In the genomic region with DNA sequence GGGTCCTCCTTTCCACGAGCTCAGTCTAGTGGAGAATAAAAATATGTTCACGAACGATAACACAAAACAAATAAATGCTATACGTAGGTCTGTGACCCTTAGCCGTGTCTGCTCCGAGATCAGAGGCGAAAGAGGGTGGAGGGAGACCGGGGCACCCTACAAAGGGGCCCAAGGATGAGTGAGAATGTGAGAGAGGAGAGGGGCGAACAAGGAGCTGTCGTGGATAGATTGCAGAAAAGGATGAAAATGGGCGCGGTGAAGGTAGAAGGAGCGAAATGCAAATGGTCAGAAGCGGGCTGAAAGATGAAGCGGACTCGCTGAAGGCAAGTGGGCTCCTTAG, we compare ENCODE assay signal across 1 cellular context.
TF ChIP-seq lines count a peak whose summit lies in the region.

No MANE protein-coding gene starts in this region.

TF ChIP-seq in HCT116, 20 proteins besides CTCF, POLR2A, EP300 and RAD21 (continued from another document):
- TF ChIP-seq, protein P1, sequence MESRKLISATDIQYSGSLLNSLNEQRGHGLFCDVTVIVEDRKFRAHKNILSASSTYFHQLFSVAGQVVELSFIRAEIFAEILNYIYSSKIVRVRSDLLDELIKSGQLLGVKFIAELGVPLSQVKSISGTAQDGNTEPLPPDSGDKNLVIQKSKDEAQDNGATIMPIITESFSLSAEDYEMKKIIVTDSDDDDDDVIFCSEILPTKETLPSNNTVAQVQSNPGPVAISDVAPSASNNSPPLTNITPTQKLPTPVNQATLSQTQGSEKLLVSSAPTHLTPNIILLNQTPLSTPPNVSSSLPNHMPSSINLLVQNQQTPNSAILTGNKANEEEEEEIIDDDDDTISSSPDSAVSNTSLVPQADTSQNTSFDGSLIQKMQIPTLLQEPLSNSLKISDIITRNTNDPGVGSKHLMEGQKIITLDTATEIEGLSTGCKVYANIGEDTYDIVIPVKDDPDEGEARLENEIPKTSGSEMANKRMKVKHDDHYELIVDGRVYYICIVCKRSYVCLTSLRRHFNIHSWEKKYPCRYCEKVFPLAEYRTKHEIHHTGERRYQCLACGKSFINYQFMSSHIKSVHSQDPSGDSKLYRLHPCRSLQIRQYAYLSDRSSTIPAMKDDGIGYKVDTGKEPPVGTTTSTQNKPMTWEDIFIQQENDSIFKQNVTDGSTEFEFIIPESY (IDR thresholded peaks at IDR 0.05; ENCODE audit: extremely low read depth, insufficient replicate concordance, low read length): no peak
- TF ChIP-seq CBX3 (IDR thresholded peaks at IDR 0.05; ENCODE audit: low read depth) (no peak), JUND (IDR thresholded peaks at IDR 0.05) (no peak), ELF1 (IDR thresholded peaks at IDR 0.05; ENCODE audit: borderline replicate concordance, low read depth) (no peak), SP1 (IDR thresholded peaks at IDR 0.05; ENCODE audit: low read depth) (no peak), ZFX (IDR thresholded peaks at IDR 0.05) (no peak), FOSL1 (IDR thresholded peaks at IDR 0.05; ENCODE audit: low read depth) (no peak), YY1 (IDR thresholded peaks at IDR 0.05; ENCODE audit: extremely low read depth, insufficient replicate concordance, low read depth, low read length) (no peak), TCF7L2 (IDR thresholded peaks at IDR 0.05; ENCODE audit: borderline replicate concordance, extremely low read depth, insufficient read depth, insufficient read length) (no peak), EZH2phosphoT487 (IDR thresholded peaks at IDR 0.05; ENCODE audit: borderline replicate concordance) (no peak), SRF (IDR thresholded peaks at IDR 0.05; ENCODE audit: low read depth) (no peak), POLR2AphosphoS5 (IDR thresholded peaks at IDR 0.05; ENCODE audit: low read depth, low read length) (no peak), EZH2 (IDR thresholded peaks at IDR 0.05) (no peak), EGR1 (IDR thresholded peaks at IDR 0.05; ENCODE audit: low read depth) (no peak), CEBPB (IDR thresholded peaks at IDR 0.05; ENCODE audit: low read depth) (no peak), ZNF274 (IDR thresholded peaks at IDR 0.05; ENCODE audit: low read depth, low read length) (no peak)
- TF ChIP-seq, protein P2, sequence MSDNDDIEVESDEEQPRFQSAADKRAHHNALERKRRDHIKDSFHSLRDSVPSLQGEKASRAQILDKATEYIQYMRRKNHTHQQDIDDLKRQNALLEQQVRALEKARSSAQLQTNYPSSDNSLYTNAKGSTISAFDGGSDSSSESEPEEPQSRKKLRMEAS (IDR thresholded peaks at IDR 0.05): no peak
- TF ChIP-seq, protein P3, sequence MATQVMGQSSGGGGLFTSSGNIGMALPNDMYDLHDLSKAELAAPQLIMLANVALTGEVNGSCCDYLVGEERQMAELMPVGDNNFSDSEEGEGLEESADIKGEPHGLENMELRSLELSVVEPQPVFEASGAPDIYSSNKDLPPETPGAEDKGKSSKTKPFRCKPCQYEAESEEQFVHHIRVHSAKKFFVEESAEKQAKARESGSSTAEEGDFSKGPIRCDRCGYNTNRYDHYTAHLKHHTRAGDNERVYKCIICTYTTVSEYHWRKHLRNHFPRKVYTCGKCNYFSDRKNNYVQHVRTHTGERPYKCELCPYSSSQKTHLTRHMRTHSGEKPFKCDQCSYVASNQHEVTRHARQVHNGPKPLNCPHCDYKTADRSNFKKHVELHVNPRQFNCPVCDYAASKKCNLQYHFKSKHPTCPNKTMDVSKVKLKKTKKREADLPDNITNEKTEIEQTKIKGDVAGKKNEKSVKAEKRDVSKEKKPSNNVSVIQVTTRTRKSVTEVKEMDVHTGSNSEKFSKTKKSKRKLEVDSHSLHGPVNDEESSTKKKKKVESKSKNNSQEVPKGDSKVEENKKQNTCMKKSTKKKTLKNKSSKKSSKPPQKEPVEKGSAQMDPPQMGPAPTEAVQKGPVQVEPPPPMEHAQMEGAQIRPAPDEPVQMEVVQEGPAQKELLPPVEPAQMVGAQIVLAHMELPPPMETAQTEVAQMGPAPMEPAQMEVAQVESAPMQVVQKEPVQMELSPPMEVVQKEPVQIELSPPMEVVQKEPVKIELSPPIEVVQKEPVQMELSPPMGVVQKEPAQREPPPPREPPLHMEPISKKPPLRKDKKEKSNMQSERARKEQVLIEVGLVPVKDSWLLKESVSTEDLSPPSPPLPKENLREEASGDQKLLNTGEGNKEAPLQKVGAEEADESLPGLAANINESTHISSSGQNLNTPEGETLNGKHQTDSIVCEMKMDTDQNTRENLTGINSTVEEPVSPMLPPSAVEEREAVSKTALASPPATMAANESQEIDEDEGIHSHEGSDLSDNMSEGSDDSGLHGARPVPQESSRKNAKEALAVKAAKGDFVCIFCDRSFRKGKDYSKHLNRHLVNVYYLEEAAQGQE (IDR thresholded peaks at IDR 0.05; ENCODE audit: low read depth): no peak
- TF ChIP-seq, protein P4, sequence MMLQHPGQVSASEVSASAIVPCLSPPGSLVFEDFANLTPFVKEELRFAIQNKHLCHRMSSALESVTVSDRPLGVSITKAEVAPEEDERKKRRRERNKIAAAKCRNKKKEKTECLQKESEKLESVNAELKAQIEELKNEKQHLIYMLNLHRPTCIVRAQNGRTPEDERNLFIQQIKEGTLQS (IDR thresholded peaks at IDR 0.05): no peak
